Comparison of ENCODE assay signal across 8 cellular contexts in the genomic region with DNA sequence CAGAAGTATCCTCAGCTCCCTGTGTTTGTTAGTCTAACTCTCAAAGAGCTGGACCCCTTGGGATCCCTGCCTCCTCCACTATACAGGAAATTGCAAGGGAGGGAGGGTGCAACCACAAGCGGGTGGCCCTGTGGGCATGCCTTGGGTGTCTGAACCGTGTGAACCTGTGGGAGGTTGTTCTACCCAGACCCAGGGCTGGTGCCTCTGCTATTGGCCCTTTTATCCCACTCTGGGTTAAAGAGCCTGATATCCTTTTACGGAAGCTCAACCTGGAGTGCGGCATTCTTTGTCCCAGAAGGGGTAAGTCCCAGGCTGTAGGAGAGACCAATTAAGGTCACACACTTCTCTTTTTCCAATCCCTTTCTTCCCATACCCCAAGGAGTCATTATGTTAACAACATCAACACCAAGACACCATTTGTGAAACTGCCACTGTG. TPM values are rescaled to one million over a fixed set of nuclear protein-coding genes. Genes with fewer than 3 reads are reported as not detected.
DNase-seq lines count a peak whose midpoint lies in the region; ATAC-seq and TF ChIP-seq lines count a peak whose summit lies in the region.

No MANE protein-coding gene starts in this region.

- peaks cover 5% of the 10 kb centered on the region for H3K36me3 Mint-ChIP-seq in activated B cell treated with CpG ODN at 0.5 μM for 24 hours (ENCODE audit: low read depth)
- peaks cover 9% of the 10 kb centered on the region for H3K36me3 Mint-ChIP-seq in activated naive CD8-positive, alpha-beta T cell treated with anti-CD3 and anti-CD28 coated beads, Interleukin-2, amount 50 U/mL, for 24 hours (ENCODE audit: low read depth)

- in situ Hi-C loops in KBM-7 (cut with MboI; ENCODE audit: low pct_unique_long_range_greater_than_20kb, low sequenced_read_pairs), result no loop called here

- no peak for TF ChIP-seq CTCF in activated B cell treated with CpG ODN at 0.5 μM for 24 hours (IDR thresholded peaks at IDR 0.05)

- CTCF ChIA-PET in activated B cell treated with CpG ODN at 0.5 μM for 24 hours (lab: Charles Lee), result no interaction called here

- intact Hi-C loops in activated B cell treated with CpG ODN at 0.5 μM for 24 hours (cut with micrococcal nuclease), result loop anchor here (1.0 to 10.0 kb wide), 2 partner anchors 52 to 90 kb away; no protein-coding TSS in a partner anchor

- POLR2A ChIA-PET in activated B cell treated with CpG ODN at 0.5 μM for 24 hours (lab: Charles Lee), result interaction anchor here (5.0 kb wide), 1 partner anchor 53 kb away, joined by 40 read pairs; a partner anchor contains a TSS

- H3K4me1 Mint-ChIP-seq in activated B cell treated with CpG ODN at 0.5 μM for 24 hours, result peaks cover 38% of the 10 kb centered on the region
- peaks cover 56% of the 10 kb centered on the region for H3K4me1 Mint-ChIP-seq in activated naive CD8-positive, alpha-beta T cell treated with anti-CD3 and anti-CD28 coated beads, Interleukin-2, amount 50 U/mL, for 24 hours

- H3K27me3 Mint-ChIP-seq in activated B cell treated with CpG ODN at 0.5 μM for 24 hours, result peaks cover 5% of the 10 kb centered on the region
- H3K27me3 Mint-ChIP-seq in activated naive CD8-positive, alpha-beta T cell treated with anti-CD3 and anti-CD28 coated beads, Interleukin-2, amount 50 U/mL, for 24 hours, result no peaks in the 10 kb centered on the region

- no peak overlapping the region for H3K4me3 Mint-ChIP-seq in activated B cell treated with CpG ODN at 0.5 μM for 24 hours
- H3K4me3 Mint-ChIP-seq in activated naive CD8-positive, alpha-beta T cell treated with anti-CD3 and anti-CD28 coated beads, Interleukin-2, amount 50 U/mL, for 24 hours, result no peak overlapping the region

- DNase-seq in KBM-7 (peak; percentile 54), activated B cell treated with CpG ODN at 0.5 μM for 24 hours (no peak), AG08395 (ENCODE audit: low spot score) (no peak), NCI-H2196 (lab: John Stamatoyannopoulos, UW; ENCODE audit: unreplicated experiment) (no peak)
- peak; percentile 28 for DNase-seq in activated naive CD8-positive, alpha-beta T cell treated with anti-CD3 and anti-CD28 coated beads, Interleukin-2, amount 50 U/mL, for 24 hours
- peak; percentile 10 to 28 for DNase-seq in stimulated activated CD8-positive, alpha-beta memory T cell treated with anti-CD3 and anti-CD28 coated beads, Interleukin-4, amount 100 ng/mL, for 4 hours (ENCODE audit: low read depth in 2 of 2, low spot score in 1 of 2)

- ATAC-seq in activated B cell treated with CpG ODN at 0.5 μM for 24 hours (ENCODE audit: low read depth), result no peak
- ATAC-seq in activated naive CD8-positive, alpha-beta T cell treated with anti-CD3 and anti-CD28 coated beads, Interleukin-2, amount 50 U/mL, for 24 hours, result peak; percentile 47
- no peak for ATAC-seq in GM19463 (IDR thresholded peaks at IDR 0.05; ENCODE audit: unreplicated experiment)
- no peak for ATAC-seq in GM19351 (IDR thresholded peaks at IDR 0.05; ENCODE audit: unreplicated experiment)

- H3K9me3 Mint-ChIP-seq in activated B cell treated with CpG ODN at 0.5 μM for 24 hours, result no peaks in the 10 kb centered on the region
- no peaks in the 10 kb centered on the region for H3K9me3 Mint-ChIP-seq in activated naive CD8-positive, alpha-beta T cell treated with anti-CD3 and anti-CD28 coated beads, Interleukin-2, amount 50 U/mL, for 24 hours

- peak overlapping the region; percentile 24 for H3K27ac Mint-ChIP-seq in activated B cell treated with CpG ODN at 0.5 μM for 24 hours
- H3K27ac Mint-ChIP-seq in activated naive CD8-positive, alpha-beta T cell treated with anti-CD3 and anti-CD28 coated beads, Interleukin-2, amount 50 U/mL, for 24 hours, result peak overlapping the region; percentile 74

RNA-seq across cellular contexts. Expression of a gene that starts 53.4 kb away (rescaled TPM):
- total RNA-seq in activated B cell treated with CpG ODN at 0.5 μM for 24 hours, result 15.5 and 19.6 TPM in 2 replicates

RNA-seq across cellular contexts. Expression of a gene that starts 53.8 kb away (rescaled TPM):
- 10.2 and 11.0 TPM in 2 replicates for total RNA-seq in activated B cell treated with CpG ODN at 0.5 μM for 24 hours

Comparison
In these comparisons a context has a peak if more than half of its experiments do, and no peak if none do; other contexts are left out.
1. DNase-seq: peak in KBM-7 (single experiment), activated naive CD8-positive, alpha-beta T cell treated with anti-CD3 and anti-CD28 coated beads, Interleukin-2, amount 50 U/mL, for 24 hours (single experiment) and stimulated activated CD8-positive, alpha-beta memory T cell treated with anti-CD3 and anti-CD28 coated beads, Interleukin-4, amount 100 ng/mL, for 4 hours (2 of 2); none in activated B cell treated with CpG ODN at 0.5 μM for 24 hours (single experiment), AG08395 (single experiment) and NCI-H2196 (single experiment).